8 cellular contexts compared by ENCODE assay signal in genomic region chr19:7830272-7830771, GRCh38. TPM values are rescaled to one million over a fixed set of nuclear protein-coding genes. Genes with fewer than 3 reads are reported as not detected.
DNase-seq lines count a peak whose midpoint lies in the region; ATAC-seq, FAIRE-seq and TF ChIP-seq lines count a peak whose summit lies in the region.

No MANE protein-coding gene starts in this region.

- H2AK5ac ChIP-seq in H1 (ENCODE audit: low read depth, low read length), result no peak overlapping the region

- H3K4me2 ChIP-seq in Loucy (ENCODE audit: low read depth, low read length, poor library complexity, severe bottlenecking), result peak overlapping the region; percentile 97
- peak overlapping the region in 1 of 2 experiments; percentile 58; a peak in 3 of 4 replicates for H3K4me2 ChIP-seq in H1 (ENCODE audit: insufficient read depth in 1 of 2, low read depth in 2 of 2, low read length in 2 of 2)

- POLR2A ChIA-PET in Caco-2 (lab: Charles Lee), result no interaction called here
- POLR2A ChIA-PET in H1 (lab: Charles Lee; ENCODE audit: partially characterized antibody), result no interaction called here

- H2BK20ac ChIP-seq in H1 (ENCODE audit: low read length), result no peak overlapping the region

- no peak for TF ChIP-seq EP300 in H1 (IDR thresholded peaks at IDR 0.05; ENCODE audit: borderline replicate concordance in 1 of 2, low read depth in 2 of 2, low read length in 2 of 2)

- H3K27ac Mint-ChIP-seq in Caco-2 (ENCODE audit: unreplicated experiment), result peak overlapping the region; percentile 63

- no TSS peak for BruUV-seq in Caco-2 (replicated peaks; lab: Mats Ljungman, UMichigan)

- TF ChIP-seq CTCF in Caco-2 (IDR thresholded peaks at IDR 0.05; ENCODE audit: insufficient read depth in 1 of 2, low read depth in 1 of 2, low read length in 1 of 2, severe bottlenecking in 1 of 2, unreplicated experiment in 1 of 2) (no peak), Loucy (conservative IDR thresholded peaks at IDR 0.05; ENCODE audit: low read length) (no peak), H1 (IDR thresholded peaks at IDR 0.05; ENCODE audit: control extremely low read depth in 1 of 3, insufficient read depth in 1 of 3, low read depth in 1 of 3, low read length in 3 of 3) (no peak)

- FAIRE-seq in H1 (lab: Jason Lieb, UNC), result no peak

- CTCF ChIA-PET in Caco-2 (lab: Charles Lee), result interaction anchor here (0.7 kb wide), 1 partner anchor 776 kb away, joined by 3 read pairs; no protein-coding TSS in a partner anchor
- CTCF ChIA-PET in H1 (lab: Charles Lee; ENCODE audit: partially characterized antibody), result interaction anchor here (0.6 to 3.6 kb wide), 4 partner anchors 30 to 438 kb away, joined by 3 to 19 read pairs (median 14); partner anchors contain the start of gene TRAPPC5

- H3K27me3 ChIP-seq in Caco-2 (replicated peaks; ENCODE audit: control insufficient read depth, insufficient read depth, low read length), result no peaks in the 10 kb centered on the region
- no peaks in the 10 kb centered on the region for H3K27me3 ChIP-seq in Loucy (ENCODE audit: insufficient read depth, low read length, poor library complexity, severe bottlenecking)
- H3K27me3 ChIP-seq in H1 (replicated peaks in 1 of 4; ENCODE audit: control insufficient read depth in 3 of 4, extremely low read depth in 1 of 4, insufficient read depth in 3 of 4, low read length in 3 of 4), result peaks cover 0 to 3% (median 2%) of the 10 kb centered on the region in 4 experiments; a peak in 1 of 7 replicates
- no peaks in the 10 kb centered on the region for H3K27me3 ChIP-seq in neuron (ENCODE audit: insufficient read depth, low read length)

- no peak overlapping the region for H2BK12ac ChIP-seq in H1 (ENCODE audit: low read depth, low read length)

- TF ChIP-seq POLR2A in H1 (IDR thresholded peaks at IDR 0.05; ENCODE audit: control extremely low read depth in 1 of 2, low read depth in 2 of 2, low read length in 2 of 2), result no peak

- H3K4me1 ChIP-seq in Caco-2 (no peaks in the 10 kb centered on the region; the same call in 1 of the 2 replicates), Loucy (ENCODE audit: insufficient read depth, low read length, poor library complexity, severe bottlenecking) (peaks cover 20% of the 10 kb centered on the region), H1 (replicated peaks in 1 of 4; ENCODE audit: control insufficient read depth in 3 of 4, insufficient read depth in 4 of 4, low read length in 3 of 4) (peaks cover 0 to 8% (median 6%) of the 10 kb centered on the region in 4 experiments; a peak in 5 of 7 replicates), neuron (ENCODE audit: insufficient read depth, low read length) (peaks cover 13% of the 10 kb centered on the region)

- DNase-seq in Caco-2 (no peak), H1 (ENCODE audit: low read depth in 1 of 2, low spot score in 2 of 2) (no peak), H4 (ENCODE audit: low spot score) (no peak), SIG-M5 (lab: John Stamatoyannopoulos, UW) (no peak), DMS 273 treated with DMSO at 0.1 percent for 48 hours (lab: John Stamatoyannopoulos, UW) (no peak)

- no peaks in the 10 kb centered on the region for H3K9me3 Mint-ChIP-seq in Caco-2 (ENCODE audit: unreplicated experiment)

- no peaks in the 10 kb centered on the region for H3K9me2 ChIP-seq in Loucy (replicated peaks; ENCODE audit: low read depth, low read length)

- no peak overlapping the region for H2BK120ac ChIP-seq in H1 (replicated peaks; ENCODE audit: low read depth, low read length)

- peaks cover 8% of the 10 kb centered on the region for H3K27me3 Mint-ChIP-seq in Caco-2 (ENCODE audit: insufficient read depth, unreplicated experiment)

- no peaks in the 10 kb centered on the region for H3K36me3 ChIP-seq in Caco-2 (ENCODE audit: control insufficient read depth, insufficient read depth, low read length)
- no peaks in the 10 kb centered on the region for H3K36me3 ChIP-seq in Loucy (ENCODE audit: insufficient read depth, low read length)
- no peaks in the 10 kb centered on the region for H3K36me3 ChIP-seq in H1 (ENCODE audit: control insufficient read depth in 2 of 4, insufficient read depth in 4 of 4, low read length in 3 of 4)
- no peaks in the 10 kb centered on the region for H3K36me3 ChIP-seq in neuron (ENCODE audit: insufficient read depth, low read length)

- H3K9me3 ChIP-seq in Caco-2, result no peaks in the 10 kb centered on the region
- no peaks in the 10 kb centered on the region for H3K9me3 ChIP-seq in Loucy (ENCODE audit: insufficient read depth, low read depth, low read length)
- no peaks in the 10 kb centered on the region for H3K9me3 ChIP-seq in H1 (ENCODE audit: insufficient read depth in 2 of 2, low read depth in 1 of 2, low read length in 1 of 2)
- no peaks in the 10 kb centered on the region for H3K9me3 ChIP-seq in neuron (ENCODE audit: low read length)

- intact Hi-C loops in Caco-2 (cut with micrococcal nuclease; ENCODE audit: unreplicated experiment), result no loop called here

- H2BK5ac ChIP-seq in H1 (ENCODE audit: low read depth, low read length), result no peak overlapping the region

- H3K27ac ChIP-seq in H1 (ENCODE audit: low read depth, low read length), result no peak overlapping the region

- H3K56ac ChIP-seq in H1 (replicated peaks; ENCODE audit: insufficient read length, low read depth, low read length), result no peak overlapping the region

- H4K91ac ChIP-seq in H1 (replicated peaks; ENCODE audit: insufficient read length, low read length), result no peak overlapping the region

- H3K36me3 Mint-ChIP-seq in Caco-2 (ENCODE audit: insufficient read depth, unreplicated experiment), result peaks cover 13% of the 10 kb centered on the region

- H4K20me1 ChIP-seq in Loucy (ENCODE audit: insufficient read depth, low read length, poor library complexity, severe bottlenecking) (no peaks in the 10 kb centered on the region), H1 (replicated peaks in 1 of 2; ENCODE audit: control insufficient read depth in 1 of 2, insufficient read depth in 2 of 2, low read length in 2 of 2) (peaks cover 0 to 1% of the 10 kb centered on the region in 2 experiments)

- no peaks in the 10 kb centered on the region for H3K79me1 ChIP-seq in H1 (ENCODE audit: low read depth, low read length)

- whole genome bisulfite sequencing in H1 (ENCODE audit: extremely low coverage in 1 of 2, insufficient coverage in 1 of 2, insufficient read length in 1 of 2, insufficient replicate concordance in 2 of 2, low coverage in 1 of 2, low lambda C conversion rate in 2 of 2, missing lambda C conversion rate in 1 of 2), 2 experiments, result no CpG with 5 or more reads among the region's 53 CpGs

- H3K4me3 ChIP-seq in Caco-2 (ENCODE audit: low read depth, low read length) (peak overlapping the region; percentile 64), Loucy (ENCODE audit: low read length, poor library complexity, severe bottlenecking) (peak overlapping the region; percentile 80), H1 (ENCODE audit: extremely low read depth in 1 of 4, insufficient read depth in 2 of 4, low read depth in 3 of 4, low read length in 4 of 4) (peak overlapping the region; percentile 37 to 66 (median 44)), neuron (ENCODE audit: low read length) (peak overlapping the region; percentile 65)

- H3K23me2 ChIP-seq in H1 (ENCODE audit: low read depth, low read length), result no peaks in the 10 kb centered on the region; the same call in 1 of the 2 replicates

- H3K14ac ChIP-seq in H1 (ENCODE audit: insufficient read length), result no peak overlapping the region

- H4K8ac ChIP-seq in H1 (ENCODE audit: extremely low read depth, insufficient read depth, low read length), result no peak overlapping the region

- H4K5ac ChIP-seq in H1 (ENCODE audit: insufficient read length, low read depth, low read length), result no peak overlapping the region

- no peak overlapping the region for H3K18ac ChIP-seq in H1 (ENCODE audit: extremely low read depth, low read length)

- H3K79me2 ChIP-seq in Loucy (ENCODE audit: insufficient read depth, low read length) (peaks cover 8% of the 10 kb centered on the region; the same call in 1 of the 2 replicates), H1 (ENCODE audit: control insufficient read depth in 1 of 2, insufficient read depth in 2 of 2, low read length in 2 of 2) (no peaks in the 10 kb centered on the region)

- no peaks in the 10 kb centered on the region for H3F3A ChIP-seq in Loucy (ENCODE audit: low read depth)

- H2BK15ac ChIP-seq in H1 (ENCODE audit: low read length), result no peak overlapping the region

- H3K4me1 Mint-ChIP-seq in Caco-2 (ENCODE audit: low read depth, unreplicated experiment), result peaks cover 7% of the 10 kb centered on the region

- H3K9ac ChIP-seq in Loucy (ENCODE audit: low read depth, low read length, poor library complexity, severe bottlenecking), result peak overlapping the region; percentile 70
- H3K9ac ChIP-seq in H1 (replicated peaks in 1 of 4; ENCODE audit: extremely low read depth in 1 of 4, low read depth in 3 of 4, low read length in 3 of 4), result no peak overlapping the region

- no peak overlapping the region for H3K23ac ChIP-seq in H1 (ENCODE audit: insufficient read length)

- no peak for TF ChIP-seq RAD21 in H1 (IDR thresholded peaks at IDR 0.05 in 1 of 2, conservative IDR thresholded peaks at IDR 0.05 in 1 of 2; ENCODE audit: low read depth in 2 of 2, low read length in 2 of 2)

- peak overlapping the region; percentile 90 for H3K4me3 Mint-ChIP-seq in Caco-2 (ENCODE audit: unreplicated experiment)

- H3K4ac ChIP-seq in H1 (replicated peaks; ENCODE audit: insufficient read length, low read depth, low read length), result no peak overlapping the region

- H2AFZ ChIP-seq in Loucy (ENCODE audit: low read length), result peak overlapping the region; percentile 43; the same call in 1 of the 2 replicates
- no peak overlapping the region for H2AFZ ChIP-seq in H1 (ENCODE audit: low read length)
- no peak overlapping the region for H2AFZ ChIP-seq in neuron (ENCODE audit: low read depth, low read length)

- ATAC-seq in GM21786 (IDR thresholded peaks at IDR 0.05; ENCODE audit: unreplicated experiment), result no peak

RNA-seq across cellular contexts. Expression of gene EVI5L, which starts 0.3 kb away (rescaled TPM):
- 6.5 and 9.8 TPM in 2 replicates for total RNA-seq in Caco-2 (2022)
- 10.4 and 11.0 TPM in 2 replicates for total RNA-seq in H1 (2021; fragmentation: NEBNext Ultra II Directional; extraction: Animal tissue kit (Norgen Biotek cat#: 25700))
- 7.2 and 13.1 TPM in 2 replicates for polyA plus RNA-seq in H1 (2011; rRNA removed)
- 8.2 TPM for polyA plus RNA-seq in H1 (2011; cell fraction: cytosol; rRNA removed)
- polyA plus RNA-seq in H1 (2011; cell fraction: nucleus; rRNA removed), result 15.2 TPM
- 6.8 to 10.5 TPM (median 9.9 TPM) in 4 replicates for polyA plus RNA-seq in H1 (2012, experiment 1 of 2)
- 10.7 TPM for polyA plus RNA-seq in H1 (2012, experiment 2 of 2)
- 7.7 TPM for polyA plus RNA-seq in H1 (2013, experiment 1 of 2)
- 7.8 TPM for polyA plus RNA-seq in H1 (2013, experiment 2 of 2)
- polyA minus RNA-seq in H1 (2011; rRNA and poly(A)+ RNA removed), result 7.2 and 14.2 TPM in 2 replicates
- polyA minus RNA-seq in H1 (2011; cell fraction: cytosol; rRNA and poly(A)+ RNA removed), result 4.0 TPM
- 7.9 TPM for polyA minus RNA-seq in H1 (2011; cell fraction: nucleus; rRNA and poly(A)+ RNA removed)
- total RNA-seq in H4 (2014; rRNA removed; shearing (Covaris generic)), result 7.9 and 12.6 TPM in 2 replicates

RNA-seq across cellular contexts. Expression of gene PRR36, which starts 43.9 kb away (rescaled TPM):
- total RNA-seq in Caco-2 (2022), result 3.7 and 4.4 TPM in 2 replicates
- total RNA-seq in H1 (2021; fragmentation: NEBNext Ultra II Directional; extraction: Animal tissue kit (Norgen Biotek cat#: 25700)), result 23.9 and 25.3 TPM in 2 replicates
- 1.6 and 3.4 TPM in 2 replicates for polyA plus RNA-seq in H1 (2011; rRNA removed)
- polyA plus RNA-seq in H1 (2011; cell fraction: cytosol; rRNA removed), result 0.85 TPM
- polyA plus RNA-seq in H1 (2011; cell fraction: nucleus; rRNA removed), result 6.1 TPM
- polyA plus RNA-seq in H1 (2012, experiment 1 of 2), result 20.7 to 32.8 TPM (median 29.9 TPM) in 4 replicates
- 22.3 TPM for polyA plus RNA-seq in H1 (2012, experiment 2 of 2)
- 21.3 TPM for polyA plus RNA-seq in H1 (2013, experiment 1 of 2)
- polyA plus RNA-seq in H1 (2013, experiment 2 of 2), result 20.1 TPM
- polyA minus RNA-seq in H1 (2011; rRNA and poly(A)+ RNA removed), result 1.2 and 1.9 TPM in 2 replicates
- polyA minus RNA-seq in H1 (2011; cell fraction: cytosol; rRNA and poly(A)+ RNA removed), result 17.2 TPM
- 5.0 TPM for polyA minus RNA-seq in H1 (2011; cell fraction: nucleus; rRNA and poly(A)+ RNA removed)
- total RNA-seq in H4 (2014; rRNA removed; shearing (Covaris generic)), result 0.04 TPM in 1 of 2 replicates, not detected in the other

RNA-seq across cellular contexts. Expression of gene LRRC8E, which starts 58.0 kb away (rescaled TPM):
- total RNA-seq in Caco-2 (2022), result 6.5 and 6.7 TPM in 2 replicates
- total RNA-seq in H1 (2021; fragmentation: NEBNext Ultra II Directional; extraction: Animal tissue kit (Norgen Biotek cat#: 25700)), result 2.9 and 3.4 TPM in 2 replicates
- 2.7 and 2.8 TPM in 2 replicates for polyA plus RNA-seq in H1 (2011; rRNA removed)
- polyA plus RNA-seq in H1 (2011; cell fraction: cytosol; rRNA removed), result 2.2 TPM
- 3.0 TPM for polyA plus RNA-seq in H1 (2011; cell fraction: nucleus; rRNA removed)
- polyA plus RNA-seq in H1 (2012, experiment 1 of 2), result 2.2 to 3.0 TPM (median 2.6 TPM) in 4 replicates
- 2.1 TPM for polyA plus RNA-seq in H1 (2012, experiment 2 of 2)
- 5.0 TPM for polyA plus RNA-seq in H1 (2013, experiment 1 of 2)
- polyA plus RNA-seq in H1 (2013, experiment 2 of 2), result 4.7 TPM
- 4.8 and 4.9 TPM in 2 replicates for polyA minus RNA-seq in H1 (2011; rRNA and poly(A)+ RNA removed)
- polyA minus RNA-seq in H1 (2011; cell fraction: cytosol; rRNA and poly(A)+ RNA removed), result 1.6 TPM
- polyA minus RNA-seq in H1 (2011; cell fraction: nucleus; rRNA and poly(A)+ RNA removed), result 3.2 TPM
- total RNA-seq in H4 (2014; rRNA removed; shearing (Covaris generic)), result 2.4 and 2.6 TPM in 2 replicates
